ENCODE assay signal across 12 cellular contexts in genomic region chr2:127039387-127040031, GRCh38.
DNase-seq lines count a peak whose midpoint lies in the region; ATAC-seq and TF ChIP-seq lines count a peak whose summit lies in the region.
"Had no signal": no experiment of that assay in that cellular context is flagged by ENCODE, and none has a peak within 500 bp of the region (broad histone marks: within the 10 kb centered on the region; RNA-seq: fewer than 3 reads in every experiment).

No MANE protein-coding gene starts in this region.

- no peaks in the 10 kb centered on the region for H3K9me3 ChIP-seq in lower lobe of right lung
- H3K9me3 ChIP-seq: tibial nerve had no signal

- intact Hi-C loops in natural killer cell (cut with micrococcal nuclease) (no loop called here), lower lobe of right lung (cut with DNase I) (no loop called here)

- no peaks in the 10 kb centered on the region for H3K9me3 Mint-ChIP-seq in natural killer cell treated with Interleukin-12 subunit alpha and Interleukin-12 subunit beta and Interleukin-15 and Interleukin-18, amount 100 ng/mL, for 72 hours
- H3K9me3 Mint-ChIP-seq in natural killer cell: no peaks in the 10 kb centered on the region

- no peaks in the 10 kb centered on the region for H3K36me3 Mint-ChIP-seq in natural killer cell treated with Interleukin-12 subunit alpha and Interleukin-12 subunit beta and Interleukin-15 and Interleukin-18, amount 100 ng/mL, for 72 hours
- no peaks in the 10 kb centered on the region for H3K36me3 Mint-ChIP-seq in natural killer cell

- no peak overlapping the region for H3K4me3 Mint-ChIP-seq in natural killer cell treated with Interleukin-12 subunit alpha and Interleukin-12 subunit beta and Interleukin-15 and Interleukin-18, amount 100 ng/mL, for 72 hours
- no peak overlapping the region for H3K4me3 Mint-ChIP-seq in natural killer cell

- no peaks in the 10 kb centered on the region for H3K27me3 ChIP-seq in lower lobe of right lung (ENCODE audit: low read depth)
- H3K27me3 ChIP-seq: tibial nerve had no signal

- no peaks in the 10 kb centered on the region for H3K4me1 ChIP-seq in lower lobe of right lung
- H3K4me1 ChIP-seq: tibial nerve had no signal

- H3K27me3 Mint-ChIP-seq in natural killer cell treated with Interleukin-12 subunit alpha and Interleukin-12 subunit beta and Interleukin-15 and Interleukin-18, amount 100 ng/mL, for 72 hours: no peaks in the 10 kb centered on the region
- no peaks in the 10 kb centered on the region for H3K27me3 Mint-ChIP-seq in natural killer cell (ENCODE audit: low read depth in 2 of 2)

- no peak for DNase-seq in natural killer cell treated with Interleukin-12 subunit alpha and Interleukin-12 subunit beta and Interleukin-15 and Interleukin-18, amount 100 ng/mL, for 72 hours (ENCODE audit: low spot score)
- DNase-seq in natural killer cell: no peak
- no peak for DNase-seq in effector CD8-positive, alpha-beta T cell (lab: John Stamatoyannopoulos, UW)
- no peak for DNase-seq in D341Med (ENCODE audit: low spot score)
- no peak for DNase-seq in stimulated activated CD4-positive, alpha-beta T cell treated with anti-CD3 and anti-CD28 coated beads, Interleukin-4, amount 100 ng/mL, for 4 hours
- DNase-seq in lower lobe of right lung: no peak
- DNase-seq: activated CD4-positive, CD25-positive, alpha-beta regulatory T cell; foreskin melanocyte; OCI-M1 had no signal

- TF ChIP-seq CTCF in natural killer cell (IDR thresholded peaks at IDR 0.05) (no peak), lower lobe of right lung (IDR thresholded peaks at IDR 0.05) (no peak)

- peak; percentile 57 to 79 for ATAC-seq in natural killer cell treated with Interleukin-12 subunit alpha and Interleukin-12 subunit beta and Interleukin-15 and Interleukin-18, amount 100 ng/mL, for 72 hours
- ATAC-seq in natural killer cell: no peak
- peak; percentile 58 for ATAC-seq in HG02678 (IDR thresholded peaks at IDR 0.05; ENCODE audit: unreplicated experiment)
- ATAC-seq in HG03575 (IDR thresholded peaks at IDR 0.05; ENCODE audit: extremely low read depth, insufficient number of reproducible peaks, low FRiP score, unreplicated experiment): peak; percentile 34
- ATAC-seq in lower lobe of right lung: no peak

- H3K4me1 Mint-ChIP-seq in natural killer cell treated with Interleukin-12 subunit alpha and Interleukin-12 subunit beta and Interleukin-15 and Interleukin-18, amount 100 ng/mL, for 72 hours (ENCODE audit: low read depth in 2 of 2): no peaks in the 10 kb centered on the region
- H3K4me1 Mint-ChIP-seq in natural killer cell: no peaks in the 10 kb centered on the region

- H3K27ac Mint-ChIP-seq in natural killer cell treated with Interleukin-12 subunit alpha and Interleukin-12 subunit beta and Interleukin-15 and Interleukin-18, amount 100 ng/mL, for 72 hours: no peak overlapping the region
- no peak overlapping the region for H3K27ac Mint-ChIP-seq in natural killer cell

- no peaks in the 10 kb centered on the region for H3K36me3 ChIP-seq in lower lobe of right lung
- H3K36me3 ChIP-seq: tibial nerve had no signal

- H3K27ac ChIP-seq in lower lobe of right lung: no peak overlapping the region
- H3K27ac ChIP-seq: tibial nerve had no signal

- no peak overlapping the region for H3K4me3 ChIP-seq in lower lobe of right lung
- H3K4me3 ChIP-seq: tibial nerve had no signal

Comparison
In these comparisons a context has a peak if more than half of its experiments do, and no peak if none do; other contexts are left out.
1. ATAC-seq: peak in natural killer cell treated with Interleukin-12 subunit alpha and Interleukin-12 subunit beta and Interleukin-15 and Interleukin-18, amount 100 ng/mL, for 72 hours (2 of 2), HG02678 (single experiment) and HG03575 (single experiment); none in natural killer cell (0 of 3) and lower lobe of right lung (0 of 2).